8 cellular contexts compared by ENCODE assay signal in genomic region chr1:219244864-219245263, GRCh38.
"Had no signal": no experiment of that assay in that cellular context is flagged by ENCODE, and none has a peak within 500 bp of the region (broad histone marks: within the 10 kb centered on the region; RNA-seq: fewer than 3 reads in every experiment).

No MANE protein-coding gene starts in this region.

- H3K4me3 Mint-ChIP-seq: GM23338, H9 had no signal

- H2AFZ ChIP-seq: GM23338 had no signal

- H3K4me3 ChIP-seq: GM23338 had no signal

- H3K9me3 Mint-ChIP-seq: GM23338, H9 had no signal

- H3K4me1 Mint-ChIP-seq: H9 had no signal

- H3K27ac Mint-ChIP-seq: GM23338 had no signal

- ATAC-seq: GM23338 had no signal

- H3K4me2 ChIP-seq: GM23338 had no signal

- FAIRE-seq: H1, H54, HTR-8/SVneo had no signal

- DNase-seq: H9, HCEC 1CT, IMR-90, KBM-7 had no signal
